In the genomic region with DNA sequence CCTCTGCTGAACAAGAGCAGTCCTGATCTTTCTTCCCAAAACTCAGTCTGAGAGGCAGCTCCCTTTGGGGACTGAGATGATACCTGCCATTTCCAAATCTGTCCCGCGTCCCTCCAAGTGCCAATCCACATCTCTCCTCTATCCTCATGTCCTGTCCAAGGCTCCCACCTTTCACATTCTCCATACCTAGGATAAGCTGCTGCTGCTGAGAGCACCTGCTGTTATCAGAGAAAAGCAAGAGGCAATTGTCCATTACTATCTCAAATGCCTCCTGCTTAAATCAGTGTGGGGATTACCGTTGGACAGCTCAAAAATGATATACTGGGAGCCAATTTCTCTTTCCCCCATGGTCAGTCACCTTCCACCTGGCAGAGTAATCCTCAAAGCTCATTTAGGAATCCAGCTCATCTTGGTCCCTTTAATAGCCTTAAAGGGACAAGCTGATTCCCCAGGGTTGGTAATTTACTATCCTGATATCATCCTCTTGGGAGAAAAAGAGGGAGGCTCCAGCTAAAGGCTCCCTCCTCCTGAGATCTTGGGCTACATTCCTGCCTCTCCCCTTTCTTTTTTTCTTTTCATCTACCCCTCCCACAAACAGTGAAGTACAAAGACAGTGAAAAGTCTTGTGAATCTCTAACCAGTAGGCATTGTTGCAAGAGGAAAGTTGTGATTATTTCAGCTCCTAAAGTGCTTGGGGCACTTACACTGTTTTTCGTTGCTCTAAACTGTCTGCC, we compare ENCODE assay signal across 16 cellular contexts.
DNase-seq lines count a peak whose midpoint lies in the region; ATAC-seq lines count a peak whose summit lies in the region.
"Had no signal": no experiment of that assay in that cellular context is flagged by ENCODE, and none has a peak within 500 bp of the region (broad histone marks: within the 10 kb centered on the region; RNA-seq: fewer than 3 reads in every experiment).

No MANE protein-coding gene starts in this region.

- DNase-seq in NCI-H2227 (lab: John Stamatoyannopoulos, UW; ENCODE audit: unreplicated experiment) (peak; percentile 33), NT2/D1 (ENCODE audit: low read depth, low spot score) (peak; percentile 30), iPS-NIHi7 (ENCODE audit: extremely low spot score) (peak; percentile 36), mucosa of gallbladder (ENCODE audit: low spot score) (no peak), dedifferentiated amniotic fluid mesenchymal stem cell (ENCODE audit: extremely low spot score) (no peak)
- DNase-seq in activated CD4-positive, alpha-beta T cell treated with anti-CD3 and anti-CD28 coated beads, Interleukin-2, amount 10 ng/mL, durations not matched to agents 7 days and 5 days: no peak
- DNase-seq: C1 segment of cervical spinal cord; Calu3; CD4-positive, alpha-beta T cell; DMS 273 treated with DMSO at 0.1 percent for 48 hours; GM23248; H7 had no signal

- no peaks in the 10 kb centered on the region for H3K36me3 Mint-ChIP-seq in activated CD4-positive, alpha-beta T cell treated with anti-CD3 and anti-CD28 coated beads, Interleukin-2, amount 10 ng/mL, durations not matched to agents 7 days and 5 days (ENCODE audit: low read depth)

- POLR2A ChIA-PET in activated CD4-positive, alpha-beta T cell treated with anti-CD3 and anti-CD28 coated beads, Interleukin-2, amount 10 ng/mL, durations not matched to agents 7 days and 5 days (lab: Charles Lee): no interaction called here

- H3K4me1 Mint-ChIP-seq in activated CD4-positive, alpha-beta T cell treated with anti-CD3 and anti-CD28 coated beads, Interleukin-2, amount 10 ng/mL, durations not matched to agents 7 days and 5 days: no peaks in the 10 kb centered on the region
- H3K4me1 Mint-ChIP-seq: B cell had no signal

- no peaks in the 10 kb centered on the region for H3K36me3 ChIP-seq in NT2/D1 (ENCODE audit: insufficient read depth, insufficient read length, low read length)

- no peak overlapping the region for H3K4me3 ChIP-seq in NT2/D1 (ENCODE audit: insufficient read length, low read depth)
- H3K4me3 ChIP-seq: GM12878, GM23248 had no signal

- no peak overlapping the region for H3K9ac ChIP-seq in NT2/D1 (ENCODE audit: insufficient read length, low read depth)
- H3K9ac ChIP-seq: GM23248 had no signal

- no peaks in the 10 kb centered on the region for H3K9me3 Mint-ChIP-seq in activated CD4-positive, alpha-beta T cell treated with anti-CD3 and anti-CD28 coated beads, Interleukin-2, amount 10 ng/mL, durations not matched to agents 7 days and 5 days
- H3K9me3 Mint-ChIP-seq: CD4-positive, alpha-beta T cell had no signal

- H3K27me3 Mint-ChIP-seq in activated CD4-positive, alpha-beta T cell treated with anti-CD3 and anti-CD28 coated beads, Interleukin-2, amount 10 ng/mL, durations not matched to agents 7 days and 5 days: peaks cover 2% of the 10 kb centered on the region

- H3K4me3 Mint-ChIP-seq in activated CD4-positive, alpha-beta T cell treated with anti-CD3 and anti-CD28 coated beads, Interleukin-2, amount 10 ng/mL, durations not matched to agents 7 days and 5 days: no peak overlapping the region
- H3K4me3 Mint-ChIP-seq: B cell; CD4-positive, alpha-beta T cell had no signal

- no peak for ATAC-seq in HG02840 (IDR thresholded peaks at IDR 0.05; ENCODE audit: low FRiP score, unreplicated experiment)
- ATAC-seq: GM12878, HepG2 had no signal

- CTCF ChIA-PET in activated CD4-positive, alpha-beta T cell treated with anti-CD3 and anti-CD28 coated beads, Interleukin-2, amount 10 ng/mL, durations not matched to agents 7 days and 5 days (lab: Charles Lee): no interaction called here

- no peak overlapping the region for H3K27ac Mint-ChIP-seq in activated CD4-positive, alpha-beta T cell treated with anti-CD3 and anti-CD28 coated beads, Interleukin-2, amount 10 ng/mL, durations not matched to agents 7 days and 5 days
- H3K27ac Mint-ChIP-seq: B cell; CD4-positive, alpha-beta T cell had no signal

- no peaks in the 10 kb centered on the region for H3K27me3 ChIP-seq in NT2/D1 (ENCODE audit: insufficient read depth, insufficient read length)

- no peaks in the 10 kb centered on the region for H3K4me1 ChIP-seq in NT2/D1 (ENCODE audit: insufficient read depth, insufficient read length)

- H3K9me3 ChIP-seq in NT2/D1 (ENCODE audit: insufficient read depth, low read length): no peaks in the 10 kb centered on the region

Comparison
In these comparisons a context has a peak if more than half of its experiments do, and no peak if none do; other contexts are left out.
1. DNase-seq: peak in NCI-H2227 (single experiment), NT2/D1 (single experiment) and iPS-NIHi7 (single experiment); none in activated CD4-positive, alpha-beta T cell treated with anti-CD3 and anti-CD28 coated beads, Interleukin-2, amount 10 ng/mL, durations not matched to agents 7 days and 5 days (single experiment), mucosa of gallbladder (single experiment) and dedifferentiated amniotic fluid mesenchymal stem cell (single experiment).